ENCODE assay signal across 17 cellular contexts in genomic region chr15:44058126-44058525, GRCh38.
"Had no signal": no experiment of that assay in that cellular context is flagged by ENCODE, and none has a peak within 500 bp of the region (broad histone marks: within the 10 kb centered on the region; RNA-seq: fewer than 3 reads in every experiment).

No MANE protein-coding gene starts in this region.

- H3K4me3 ChIP-seq: heart right ventricle, mucosa of descending colon, ovary, psoas muscle, skin epidermis, stomach had no signal

- H3K36me3 ChIP-seq: heart right ventricle, ovary, stomach, WERI-Rb-1 had no signal

- DNase-seq: activated CD4-positive, alpha-beta T cell treated with anti-CD3 and anti-CD28 coated beads for 1 hour; activated CD4-positive, alpha-beta T cell treated with anti-CD3 and anti-CD28 coated beads, Interleukin-2, amount 50 U/mL, for 4 hours; activated gamma-delta T cell treated with Interleukin-2 at 50 U/mL for 16 hours; effector CD8-positive, alpha-beta T cell; heart right ventricle; mesenchymal stem cell; mucosa of descending colon; naive thymus-derived CD8-positive, alpha-beta T cell; ovary; psoas muscle; right cardiac atrium; stimulated activated CD4-positive, alpha-beta T cell treated with anti-CD3 and anti-CD28 coated beads, Interleukin-4, amount 100 ng/mL, for 1 hour; stomach; trophoblast cell; WERI-Rb-1 had no signal

- H3K27ac ChIP-seq: heart right ventricle, ovary, psoas muscle, skin epidermis, stomach, WERI-Rb-1 had no signal

- H3K4me1 Mint-ChIP-seq: naive thymus-derived CD8-positive, alpha-beta T cell had no signal

- H3K36me3 Mint-ChIP-seq: activated naive CD4-positive, alpha-beta T cell treated with anti-CD3 and anti-CD28 coated beads, Interleukin-2, amount 50 U/mL, for 72 hours; naive thymus-derived CD8-positive, alpha-beta T cell had no signal

- H3K4me1 ChIP-seq: psoas muscle, stomach had no signal

- H3K27me3 ChIP-seq: ovary had no signal

- H3K4me3 Mint-ChIP-seq: naive thymus-derived CD8-positive, alpha-beta T cell had no signal

- H3K9me3 ChIP-seq: heart right ventricle, mucosa of descending colon, ovary, psoas muscle, stomach had no signal

- H3K9me3 Mint-ChIP-seq: activated naive CD4-positive, alpha-beta T cell treated with anti-CD3 and anti-CD28 coated beads, Interleukin-2, amount 50 U/mL, for 72 hours; naive thymus-derived CD8-positive, alpha-beta T cell had no signal

- H3K27ac Mint-ChIP-seq: activated naive CD4-positive, alpha-beta T cell treated with anti-CD3 and anti-CD28 coated beads, Interleukin-2, amount 50 U/mL, for 72 hours; naive thymus-derived CD8-positive, alpha-beta T cell had no signal
